Comparison of ENCODE assay signal across 19 cellular contexts in genomic region chr20:47605673-47606413, GRCh38.
A peak's percentile ranks its signal among the peaks of the same experiment; 100 is the strongest.
DNase-seq lines count a peak whose midpoint lies in the region; ATAC-seq and TF ChIP-seq lines count a peak whose summit lies in the region.
"Had no signal": no experiment of that assay in that cellular context is flagged by ENCODE, and none has a peak within 500 bp of the region (broad histone marks: within the 10 kb centered on the region; RNA-seq: fewer than 3 reads in every experiment).

No MANE protein-coding gene starts in this region.

- no peaks in the 10 kb centered on the region for H3K9me3 ChIP-seq in CD4-positive, alpha-beta T cell (ENCODE audit: control insufficient read depth, low read length)
- H3K9me3 ChIP-seq: esophagus squamous epithelium, SJCRH30, thoracic aorta had no signal

- no peak overlapping the region for H3K27ac ChIP-seq in CD4-positive, alpha-beta T cell (ENCODE audit: low read depth, low read length)
- H3K27ac ChIP-seq: coronary artery, esophagus squamous epithelium, SJCRH30, thoracic aorta had no signal

- no peak for TF ChIP-seq CTCF in CD4-positive, alpha-beta T cell (IDR thresholded peaks at IDR 0.05)
- TF ChIP-seq CTCF in MCF 10A (IDR thresholded peaks at IDR 0.05; ENCODE audit: unreplicated experiment) = no peak

- no peaks in the 10 kb centered on the region for H3K27me3 Mint-ChIP-seq in CD4-positive, alpha-beta T cell
- no peaks in the 10 kb centered on the region for H3K27me3 Mint-ChIP-seq in effector memory CD8-positive, alpha-beta T cell
- H3K27me3 Mint-ChIP-seq in MCF 10A (ENCODE audit: insufficient read depth, unreplicated experiment) = no peaks in the 10 kb centered on the region

- H3K27me3 ChIP-seq in CD4-positive, alpha-beta T cell (ENCODE audit: control insufficient read depth, insufficient read depth, low read length) = no peaks in the 10 kb centered on the region
- H3K27me3 ChIP-seq: esophagus squamous epithelium, heart left ventricle, SJCRH30 had no signal

- no peak for ATAC-seq in CD4-positive, alpha-beta T cell (ENCODE audit: poor library complexity)
- ATAC-seq in effector memory CD8-positive, alpha-beta T cell (replicated peaks) = no peak
- no peak for ATAC-seq in HG03139 (IDR thresholded peaks at IDR 0.05; ENCODE audit: unreplicated experiment)
- ATAC-seq: heart left ventricle had no signal

- peaks cover 11% of the 10 kb centered on the region for H3K36me3 Mint-ChIP-seq in CD4-positive, alpha-beta T cell (ENCODE audit: low read depth)
- H3K36me3 Mint-ChIP-seq in effector memory CD8-positive, alpha-beta T cell (ENCODE audit: insufficient read depth) = no peaks in the 10 kb centered on the region
- peaks cover 21% of the 10 kb centered on the region for H3K36me3 Mint-ChIP-seq in MCF 10A (ENCODE audit: insufficient read depth, unreplicated experiment)

- H3K27ac Mint-ChIP-seq in CD4-positive, alpha-beta T cell = peak overlapping the region; percentile 45
- H3K27ac Mint-ChIP-seq in effector memory CD8-positive, alpha-beta T cell = peak overlapping the region; percentile 3 to 35
- H3K27ac Mint-ChIP-seq in MCF 10A (ENCODE audit: low read depth, unreplicated experiment) = no peak overlapping the region

- CTCF ChIA-PET in CD4-positive, alpha-beta T cell (lab: Charles Lee) = no interaction called here
- CTCF ChIA-PET in MCF 10A (lab: Yijun Ruan, JAX) = interaction anchor here (0.7 kb wide), 1 partner anchor 132 kb away, joined by 4 read pairs; no protein-coding TSS in a partner anchor

- peaks cover 80% of the 10 kb centered on the region for H3K4me1 Mint-ChIP-seq in CD4-positive, alpha-beta T cell (ENCODE audit: low read depth)
- H3K4me1 Mint-ChIP-seq in effector memory CD8-positive, alpha-beta T cell (ENCODE audit: low read depth in 2 of 2) = peaks cover 30 to 51% of the 10 kb centered on the region in 2 donors
- H3K4me1 Mint-ChIP-seq in MCF 10A (ENCODE audit: insufficient read depth, unreplicated experiment) = peaks cover 28% of the 10 kb centered on the region

- peak; percentile 67 for DNase-seq in NCI-H1436 treated with DMSO at 0.1 percent for 48 hours (lab: John Stamatoyannopoulos, UW)
- no peak for DNase-seq in NCI-H1436 (lab: John Stamatoyannopoulos, UW)
- DNase-seq in CD4-positive, alpha-beta T cell = no peak
- DNase-seq in NCI-H345 treated with DMSO at 0.1 percent for 48 hours (lab: John Stamatoyannopoulos, UW; ENCODE audit: unreplicated experiment) = peak; percentile 14
- no peak for DNase-seq in effector memory CD8-positive, alpha-beta T cell
- DNase-seq in NCI-H69 (lab: John Stamatoyannopoulos, UW) = no peak
- no peak for DNase-seq in MCF 10A (ENCODE audit: unreplicated experiment)
- DNase-seq: 8988T; activated CD8-positive, alpha-beta memory T cell treated with anti-CD3 and anti-CD28 coated beads, Interleukin-2, amount 50 U/mL, for 48 hours; esophagus squamous epithelium; GF-D8; HCEC 1CT; heart left ventricle; kidney; NCI-H226; SJCRH30 had no signal

- no peaks in the 10 kb centered on the region for H3K9me3 Mint-ChIP-seq in CD4-positive, alpha-beta T cell
- H3K9me3 Mint-ChIP-seq in effector memory CD8-positive, alpha-beta T cell = no peaks in the 10 kb centered on the region
- no peaks in the 10 kb centered on the region for H3K9me3 Mint-ChIP-seq in MCF 10A (ENCODE audit: unreplicated experiment)

- H3K4me3 Mint-ChIP-seq in CD4-positive, alpha-beta T cell = no peak overlapping the region
- H3K4me3 Mint-ChIP-seq in effector memory CD8-positive, alpha-beta T cell = no peak overlapping the region
- no peak overlapping the region for H3K4me3 Mint-ChIP-seq in MCF 10A (ENCODE audit: unreplicated experiment)

- no TSS peak for BruUV-seq in MCF 10A (replicated peaks; lab: Mats Ljungman, UMichigan)

- intact Hi-C loops in CD4-positive, alpha-beta T cell (cut with DNase I, micrococcal nuclease) = loop anchor here in 1 of 2 experiments (5.0 kb wide), 1 partner anchor 104 kb away; the partner anchor contains the start of gene NCOA3
- intact Hi-C loops in MCF 10A (cut with micrococcal nuclease) = no loop called here

- POLR2A ChIA-PET in CD4-positive, alpha-beta T cell (lab: Charles Lee) = interaction anchor here (0.7 kb wide), 1 partner anchor 15 kb away, joined by 3 read pairs; no protein-coding TSS in a partner anchor
- POLR2A ChIA-PET in MCF 10A (lab: Yijun Ruan, JAX) = interaction anchor here (0.7 kb wide), 1 partner anchor 29 kb away, joined by 3 read pairs; no protein-coding TSS in a partner anchor

Comparison
In these comparisons a context has a peak if more than half of its experiments do, and no peak if none do; other contexts are left out.
1. DNase-seq: peak in NCI-H1436 treated with DMSO at 0.1 percent for 48 hours (single experiment) and NCI-H345 treated with DMSO at 0.1 percent for 48 hours (single experiment); none in NCI-H1436 (single experiment), CD4-positive, alpha-beta T cell (0 of 10), effector memory CD8-positive, alpha-beta T cell (0 of 3), NCI-H69 (single experiment) and MCF 10A (single experiment).